ENCODE assay signal across 21 cellular contexts in genomic region chr11:11748706-11749365, GRCh38.
A peak's percentile ranks its signal among the peaks of the same experiment; 100 is the strongest.
DNase-seq lines count a peak whose midpoint lies in the region; TF ChIP-seq lines count a peak whose summit lies in the region.
"Had no signal": no experiment of that assay in that cellular context is flagged by ENCODE, and none has a peak within 500 bp of the region (broad histone marks: within the 10 kb centered on the region; RNA-seq: fewer than 3 reads in every experiment).

No MANE protein-coding gene starts in this region.

- peak; percentile 57 for DNase-seq in A172 (ENCODE audit: low spot score)
- peak; percentile 64 for DNase-seq in GM23248
- DNase-seq in RPMI7951 (ENCODE audit: low read depth), result peak; percentile 40
- DNase-seq in foreskin fibroblast, result peak; percentile 14 to 50
- DNase-seq in cerebellar nuclear complex (lab: John Stamatoyannopoulos, UW), result no peak
- no peak for DNase-seq in NCI-H526 treated with DMSO at 0.1 percent for 48 hours (lab: John Stamatoyannopoulos, UW)
- DNase-seq in D341Med (ENCODE audit: low spot score), result no peak
- DNase-seq in SIG-M5 (lab: John Stamatoyannopoulos, UW), result no peak
- DNase-seq: activated CD4-positive, alpha-beta T cell treated with anti-CD3 and anti-CD28 coated beads, Interleukin-2, amount 50 U/mL, for 4 hours; activated gamma-delta T cell; CD4-positive, alpha-beta memory T cell; heart left ventricle; KG1; mesendoderm; NCI-H1092 treated with DMSO at 0.1 percent for 48 hours; NCI-H2081; NCI-H524; SHP77; stimulated activated CD4-positive, alpha-beta T cell treated with anti-CD3 and anti-CD28 coated beads, Interleukin-2, amount 100 ng/mL, for 48 hours; WERI-Rb-1 had no signal

- H3K36me3 ChIP-seq in GM23248 (ENCODE audit: low read depth), result no peaks in the 10 kb centered on the region
- H3K36me3 ChIP-seq: heart left ventricle, WERI-Rb-1 had no signal

- H3K79me2 ChIP-seq in GM23248 (ENCODE audit: insufficient read depth), result no peaks in the 10 kb centered on the region

- peak overlapping the region; percentile 60 for H3K4me2 ChIP-seq in GM23248 (ENCODE audit: unreplicated experiment)

- no peak overlapping the region; the same call in 1 of the 2 replicates for H3K27ac ChIP-seq in GM23248
- H3K27ac ChIP-seq: heart left ventricle, HL-60, WERI-Rb-1 had no signal

- no peaks in the 10 kb centered on the region for H3K9me3 ChIP-seq in GM23248 (ENCODE audit: low read depth)
- H3K9me3 ChIP-seq: heart left ventricle had no signal

- H3K9ac ChIP-seq in GM23248, result no peak overlapping the region

- H3K4me3 ChIP-seq in GM23248, result 0 out of 2 replicates have a peak overlapping the region, but pooled peaks have one; percentile 1
- H3K4me3 ChIP-seq in foreskin fibroblast (ENCODE audit: low read depth in 1 of 2, low read length in 2 of 2), result no peak overlapping the region
- H3K4me3 ChIP-seq: heart left ventricle had no signal

- no peak overlapping the region for H2AFZ ChIP-seq in GM23248

- 56% methylated on average over 4 of the region's 4 CpGs for WGBS in GM23248 (ENCODE audit: low coverage in 1 of 2, low lambda C conversion rate in 2 of 2, missing lambda C conversion rate in 2 of 2), 2 experiments

- peaks cover 18% of the 10 kb centered on the region; the same call in 1 of the 2 replicates for H3F3A ChIP-seq in GM23248 (ENCODE audit: insufficient read depth)

- H3K4me1 ChIP-seq in GM23248 (ENCODE audit: insufficient read depth), result peaks cover 17% of the 10 kb centered on the region
- H3K4me1 ChIP-seq: heart left ventricle had no signal

- in situ Hi-C loops in GM23248 (cut with MboI), result no loop called here

- no peak for TF ChIP-seq CTCF in foreskin fibroblast (IDR thresholded peaks at IDR 0.05; ENCODE audit: low read depth, low read length)

- H3K27me3 ChIP-seq in GM23248 (replicated peaks; ENCODE audit: insufficient read depth), result no peaks in the 10 kb centered on the region; the same call in 1 of the 2 replicates
- H3K27me3 ChIP-seq: heart left ventricle had no signal

- H4K20me1 ChIP-seq in GM23248 (ENCODE audit: insufficient read depth), result no peaks in the 10 kb centered on the region

- H3K9me2 ChIP-seq in GM23248 (ENCODE audit: insufficient read depth), result no peaks in the 10 kb centered on the region

Comparison
In these comparisons a context has a peak if more than half of its experiments do, and no peak if none do; other contexts are left out.
1. DNase-seq: peak in A172 (single experiment), GM23248 (single experiment), RPMI7951 (single experiment) and foreskin fibroblast (2 of 2); none in cerebellar nuclear complex (0 of 2), NCI-H526 treated with DMSO at 0.1 percent for 48 hours (single experiment), D341Med (single experiment) and SIG-M5 (single experiment).